Comparison of ENCODE assay signal across 8 cellular contexts in genomic region chr17:78716814-78717393, GRCh38.
A peak's percentile ranks its signal among the peaks of the same experiment; 100 is the strongest.
DNase-seq lines count a peak whose midpoint lies in the region; ATAC-seq, FAIRE-seq and TF ChIP-seq lines count a peak whose summit lies in the region.

No MANE protein-coding gene starts in this region.

- peaks cover 92 to 94% (median 94%) of the 10 kb centered on the region in 3 donors for H3K4me1 Mint-ChIP-seq in T-cell

- peaks cover 3% of the 10 kb centered on the region for H4K20me1 ChIP-seq in endothelial cell of umbilical vein (replicated peaks; ENCODE audit: control insufficient read depth, extremely low read depth, insufficient read depth, low read length)

- H3K27ac Mint-ChIP-seq in T-cell: peak overlapping the region; percentile 24 to 89

- no peak for TF ChIP-seq POLR2A in endothelial cell of umbilical vein (IDR thresholded peaks at IDR 0.05; ENCODE audit: low read depth, low read length)

- H3K4me2 ChIP-seq in endothelial cell of umbilical vein (ENCODE audit: insufficient read depth, low read length): peak overlapping the region; percentile 72

- intact Hi-C loops in endothelial cell of umbilical vein (cut with micrococcal nuclease) (no loop called here), upper lobe of right lung (cut with DNase I) (no loop called here)

- H3K79me2 ChIP-seq in endothelial cell of umbilical vein (ENCODE audit: control insufficient read depth, insufficient read depth, low read length): peaks cover 28% of the 10 kb centered on the region

- no peaks in the 10 kb centered on the region for H3K9me1 ChIP-seq in endothelial cell of umbilical vein (replicated peaks; ENCODE audit: control insufficient read depth, extremely low read depth, insufficient read depth, low read length)

- DNase-seq in D721Med (ENCODE audit: insufficient read length, low spot score): peak; percentile 46
- DNase-seq in LNCaP clone FGC (ENCODE audit: low read depth): peak; percentile 67
- peak in 24 of 34 experiments; percentile 18 to 47 (median 34) for DNase-seq in T-cell
- peak; percentile 57 for DNase-seq in endothelial cell of umbilical vein (ENCODE audit: low read depth, low spot score)
- peak; percentile 82 for DNase-seq in upper lobe of right lung
- DNase-seq in ecto neural progenitor cell (ENCODE audit: low spot score): no peak

- H3K9me3 ChIP-seq in endothelial cell of umbilical vein (replicated peaks; ENCODE audit: control insufficient read depth, insufficient read depth, low read length) (no peaks in the 10 kb centered on the region), muscle layer of colon (ENCODE audit: low read length) (no peaks in the 10 kb centered on the region), upper lobe of right lung (no peaks in the 10 kb centered on the region)

- H3K27me3 Mint-ChIP-seq in T-cell: no peaks in the 10 kb centered on the region

- H3K4me3 ChIP-seq in LNCaP clone FGC (ENCODE audit: low read depth, low read length) (peak overlapping the region; percentile 47), endothelial cell of umbilical vein (replicated peaks in 1 of 3; ENCODE audit: insufficient read depth in 1 of 3, low read depth in 1 of 3, low read length in 3 of 3) (peak overlapping the region in 2 of 3 experiments; percentile 18 to 34), muscle layer of colon (ENCODE audit: low read depth in 1 of 2, low read length in 2 of 2) (peak overlapping the region; percentile 56 to 89), upper lobe of right lung (peak overlapping the region; percentile 50)

- CTCF ChIA-PET in T-cell (lab: Charles Lee): interaction anchor here in 1 of 2 donors (1.0 to 1.1 kb wide), 3 partner anchors 12 to 102 kb away, joined by 3 read pairs; no protein-coding TSS in a partner anchor
- CTCF ChIA-PET in endothelial cell of umbilical vein (lab: Charles Lee): interaction anchor here (0.9 to 4.5 kb wide), 10 partner anchors 9 to 220 kb away, joined by 3 to 32 read pairs (median 6); no protein-coding TSS in a partner anchor

- FAIRE-seq in D721Med (lab: Jason Lieb, UNC): no peak
- peak; percentile 76 for FAIRE-seq in endothelial cell of umbilical vein (lab: Jason Lieb, UNC)

- H2AFZ ChIP-seq in endothelial cell of umbilical vein (ENCODE audit: low read depth, low read length): peak overlapping the region; percentile 19

- peak overlapping the region; percentile 29 to 83 (median 50) for H3K4me3 Mint-ChIP-seq in T-cell

- H3K9me3 Mint-ChIP-seq in T-cell: no peaks in the 10 kb centered on the region

- ATAC-seq in T-cell (replicated peaks in 1 of 4): peak; percentile 33 to 57 (median 54)
- ATAC-seq in upper lobe of right lung: peak; percentile 83
- no peak for ATAC-seq in GM19463 (IDR thresholded peaks at IDR 0.05; ENCODE audit: unreplicated experiment)

- POLR2A ChIA-PET in T-cell (lab: Charles Lee): interaction anchor here (0.6 to 1.2 kb wide), 4 partner anchors 10 to 381 kb away, joined by 3 to 4 read pairs (median 3); no protein-coding TSS in a partner anchor
- POLR2A ChIA-PET in endothelial cell of umbilical vein (lab: Charles Lee): no interaction called here

- H3K27ac ChIP-seq in endothelial cell of umbilical vein (ENCODE audit: insufficient read depth, low read depth, low read length) (no peak overlapping the region), muscle layer of colon (ENCODE audit: low read depth, low read length) (peak overlapping the region; percentile 53), upper lobe of right lung (peak overlapping the region; percentile 24)

- H3K27me3 ChIP-seq in endothelial cell of umbilical vein (ENCODE audit: control insufficient read depth in 2 of 2, insufficient read depth in 2 of 2, low read length in 2 of 2) (no peaks in the 10 kb centered on the region), muscle layer of colon (ENCODE audit: control insufficient read depth in 1 of 2, insufficient read depth in 2 of 2, low read length in 2 of 2) (no peaks in the 10 kb centered on the region), upper lobe of right lung (no peaks in the 10 kb centered on the region)

- peaks cover 8% of the 10 kb centered on the region for H3K36me3 Mint-ChIP-seq in T-cell

- H3K4me1 ChIP-seq in endothelial cell of umbilical vein (ENCODE audit: control insufficient read depth, extremely low read depth, insufficient read depth, low read length) (peaks cover 35% of the 10 kb centered on the region), muscle layer of colon (ENCODE audit: insufficient read depth, low read length) (peaks cover 70% of the 10 kb centered on the region), upper lobe of right lung (peaks cover 67% of the 10 kb centered on the region)

- BruUV-seq in endothelial cell of umbilical vein (replicated peaks; lab: Mats Ljungman, UMichigan): no TSS peak

- dilution Hi-C loops in endothelial cell of umbilical vein (cut with MboI; ENCODE audit: extremely low pct_ligation_motif_present, low sequenced_read_pairs): no loop called here

- H3K9ac ChIP-seq in endothelial cell of umbilical vein (replicated peaks; ENCODE audit: extremely low read depth, insufficient read depth, low read length): peak overlapping the region; percentile 27
- peak overlapping the region; percentile 30 for H3K9ac ChIP-seq in muscle layer of colon (ENCODE audit: low read length)

- no peaks in the 10 kb centered on the region for H3K36me3 ChIP-seq in endothelial cell of umbilical vein (ENCODE audit: control insufficient read depth in 2 of 2, extremely low read depth in 1 of 2, insufficient read depth in 2 of 2, low read length in 2 of 2)
- no peaks in the 10 kb centered on the region for H3K36me3 ChIP-seq in muscle layer of colon (ENCODE audit: insufficient read depth, low read length)
- no peaks in the 10 kb centered on the region for H3K36me3 ChIP-seq in upper lobe of right lung

- TF ChIP-seq CTCF in D721Med (IDR thresholded peaks at IDR 0.05; ENCODE audit: insufficient read depth, missing control alignments) (no peak), LNCaP clone FGC (IDR thresholded peaks at IDR 0.05; ENCODE audit: control insufficient read depth, extremely low read depth, insufficient read depth) (no peak), endothelial cell of umbilical vein (IDR thresholded peaks at IDR 0.05; ENCODE audit: extremely low read depth in 1 of 2, insufficient read depth in 1 of 2, low read depth in 1 of 2, low read length in 2 of 2) (no peak), upper lobe of right lung (IDR thresholded peaks at IDR 0.05) (no peak)

TF ChIP-seq in endothelial cell of umbilical vein, 7 proteins besides CTCF, POLR2A, EP300 and RAD21:
- TF ChIP-seq POLR2AphosphoS5 (IDR thresholded peaks at IDR 0.05; ENCODE audit: insufficient read depth, low read depth, low read length): no peak
- TF ChIP-seq GATA2 (IDR thresholded peaks at IDR 0.05; ENCODE audit: insufficient read depth, insufficient read length, low read depth, low read length): no peak
- TF ChIP-seq JUN (IDR thresholded peaks at IDR 0.05; ENCODE audit: borderline replicate concordance, insufficient read depth, insufficient read length, low read depth): no peak
- peak; percentile 87 for TF ChIP-seq MAX (IDR thresholded peaks at IDR 0.05; ENCODE audit: insufficient read depth, insufficient read length)
- TF ChIP-seq FOS (IDR thresholded peaks at IDR 0.05; ENCODE audit: borderline replicate concordance, insufficient read depth, low read length): no peak
- no peak for TF ChIP-seq EZH2 (IDR thresholded peaks at IDR 0.05; ENCODE audit: borderline replicate concordance, low read depth, low read length, severe bottlenecking)
- peak; percentile 99 for TF ChIP-seq MYC (IDR thresholded peaks at IDR 0.05; ENCODE audit: low read depth, low read length)
